ENCODE assay signal across 18 cellular contexts in genomic region chr18:48778344-48779011, GRCh38.
DNase-seq lines count a peak whose midpoint lies in the region; ATAC-seq and TF ChIP-seq lines count a peak whose summit lies in the region.
"Had no signal": no experiment of that assay in that cellular context is flagged by ENCODE, and none has a peak within 500 bp of the region (broad histone marks: within the 10 kb centered on the region; RNA-seq: fewer than 3 reads in every experiment).

No MANE protein-coding gene starts in this region.

- no peaks in the 10 kb centered on the region for H3K27me3 Mint-ChIP-seq in naive thymus-derived CD4-positive, alpha-beta T cell
- H3K27me3 Mint-ChIP-seq: activated CD4-positive, alpha-beta T cell treated with anti-CD3 and anti-CD28 coated beads, Interleukin-2, amount 10 ng/mL, durations not matched to agents 7 days and 5 days had no signal

- H3K4me3 ChIP-seq in BLaER1 = peak overlapping the region; percentile 6; the same call in 1 of the 2 replicates
- H3K4me3 ChIP-seq in coronary artery = no peak overlapping the region
- H3K4me3 ChIP-seq in neuronal stem cell (ENCODE audit: low read length in 2 of 2) = no peak overlapping the region
- H3K4me3 ChIP-seq in naive thymus-derived CD4-positive, alpha-beta T cell (ENCODE audit: low read length) = no peak overlapping the region
- H3K4me3 ChIP-seq: adrenal gland, sigmoid colon had no signal

- H3K27ac Mint-ChIP-seq in naive thymus-derived CD4-positive, alpha-beta T cell = peak overlapping the region in 1 of 9 donors; percentile 41
- H3K27ac Mint-ChIP-seq: activated CD4-positive, alpha-beta T cell treated with anti-CD3 and anti-CD28 coated beads, Interleukin-2, amount 10 ng/mL, durations not matched to agents 7 days and 5 days; CD14-positive monocyte had no signal

- H3K4me1 ChIP-seq in BLaER1 (peaks cover 84% of the 10 kb centered on the region), neuronal stem cell (ENCODE audit: control insufficient read depth in 2 of 2, insufficient read depth in 1 of 2, low read depth in 1 of 2, low read length in 2 of 2) (peaks cover 16 to 40% of the 10 kb centered on the region in 2 donors)
- peaks cover 4 to 8% of the 10 kb centered on the region in 2 donors for H3K4me1 ChIP-seq in naive thymus-derived CD4-positive, alpha-beta T cell (ENCODE audit: control insufficient read depth in 2 of 2, insufficient read depth in 2 of 2, low read length in 2 of 2)

- TF ChIP-seq CTCF in coronary artery (IDR thresholded peaks at IDR 0.05) = no peak

- peak; percentile 65 for ATAC-seq in GM19351 (IDR thresholded peaks at IDR 0.05; ENCODE audit: unreplicated experiment)
- ATAC-seq in naive thymus-derived CD4-positive, alpha-beta T cell = no peak

- DNase-seq in coronary artery (ENCODE audit: low spot score) (no peak), neuronal stem cell (ENCODE audit: low spot score) (no peak), HuH-7.5 (ENCODE audit: low spot score) (no peak), NOMO-1 (lab: John Stamatoyannopoulos, UW; ENCODE audit: unreplicated experiment in 2 of 2) (no peak)
- no peak for DNase-seq in naive thymus-derived CD4-positive, alpha-beta T cell
- DNase-seq in activated naive CD4-positive, alpha-beta T cell treated with Interleukin-2 at 50 U/mL for 16 hours = no peak
- DNase-seq: ACHN; activated CD4-positive, alpha-beta T cell treated with anti-CD3 and anti-CD28 coated beads, Interleukin-2, amount 10 ng/mL, durations not matched to agents 7 days and 5 days; adrenal gland; DMS 273 treated with DMSO at 0.1 percent for 48 hours; erythroblast; NCI-H1048; NCI-H2029 treated with DMSO at 0.1 percent for 48 hours; NCI-H510A; sigmoid colon had no signal

- H3K14ac ChIP-seq in neuronal stem cell (ENCODE audit: low read length) = no peak overlapping the region

- no peak overlapping the region for H4K91ac ChIP-seq in neuronal stem cell (ENCODE audit: low read depth, low read length, poor library complexity)

- POLR2A ChIA-PET in naive thymus-derived CD4-positive, alpha-beta T cell (lab: Charles Lee) = interaction anchor here (0.6 kb wide), 1 partner anchor 67 kb away, joined by 3 read pairs; no protein-coding TSS in a partner anchor

- H3K36me3 ChIP-seq in BLaER1 (peaks cover 3% of the 10 kb centered on the region; the same call in 1 of the 2 replicates), neuronal stem cell (replicated peaks in 1 of 2; ENCODE audit: control insufficient read depth in 2 of 2, insufficient read depth in 2 of 2, low read length in 2 of 2) (no peaks in the 10 kb centered on the region)
- H3K36me3 ChIP-seq in naive thymus-derived CD4-positive, alpha-beta T cell (ENCODE audit: control insufficient read depth in 2 of 3, insufficient read depth in 3 of 3, low read length in 3 of 3) = no peaks in the 10 kb centered on the region
- H3K36me3 ChIP-seq: adrenal gland, sigmoid colon had no signal

- intact Hi-C loops in naive thymus-derived CD4-positive, alpha-beta T cell (cut with micrococcal nuclease) = loop anchor here (5.0 to 10.0 kb wide), 5 partner anchors 54 to 459 kb away; no protein-coding TSS in a partner anchor

- H3K9me3 Mint-ChIP-seq in naive thymus-derived CD4-positive, alpha-beta T cell = no peaks in the 10 kb centered on the region
- H3K9me3 Mint-ChIP-seq: activated CD4-positive, alpha-beta T cell treated with anti-CD3 and anti-CD28 coated beads, Interleukin-2, amount 10 ng/mL, durations not matched to agents 7 days and 5 days; CD14-positive monocyte had no signal

- peak overlapping the region; percentile 71 for H3K9ac ChIP-seq in BLaER1
- no peak overlapping the region for H3K9ac ChIP-seq in neuronal stem cell (ENCODE audit: low read depth, low read length, poor library complexity)

- CTCF ChIA-PET in naive thymus-derived CD4-positive, alpha-beta T cell (lab: Charles Lee) = interaction anchor here (0.9 kb wide), 1 partner anchor 135 kb away, joined by 3 read pairs; no protein-coding TSS in a partner anchor

- no peak overlapping the region for H3K4ac ChIP-seq in neuronal stem cell (ENCODE audit: low read length)

- peaks cover 2% of the 10 kb centered on the region for H3K79me1 ChIP-seq in neuronal stem cell (ENCODE audit: low read depth, low read length)

- H3K27me3 ChIP-seq in BLaER1 (no peaks in the 10 kb centered on the region), neuronal stem cell (ENCODE audit: control insufficient read depth in 3 of 3, insufficient read depth in 3 of 3, low read depth in 1 of 3, low read length in 3 of 3) (no peaks in the 10 kb centered on the region)
- H3K27me3 ChIP-seq in naive thymus-derived CD4-positive, alpha-beta T cell (ENCODE audit: control insufficient read depth in 2 of 2, insufficient read depth in 2 of 2, low read length in 2 of 2) = no peaks in the 10 kb centered on the region
- H3K27me3 ChIP-seq: adrenal gland, sigmoid colon had no signal

- no peak overlapping the region for H2BK12ac ChIP-seq in neuronal stem cell (ENCODE audit: low read length)

- no CpG with 5 or more reads among the region's 13 CpGs for WGBS in neuronal stem cell (ENCODE audit: extremely low coverage in 2 of 2, insufficient read length in 2 of 2, insufficient replicate concordance in 1 of 2), 2 donors

- no peak overlapping the region for H2BK120ac ChIP-seq in neuronal stem cell (ENCODE audit: low read depth, low read length)

- H2BK5ac ChIP-seq in neuronal stem cell (ENCODE audit: low read length) = no peak overlapping the region

- peak overlapping the region; percentile 90 for H3K4me2 ChIP-seq in BLaER1
- H3K4me2 ChIP-seq in neuronal stem cell (ENCODE audit: insufficient read depth, low read length, poor library complexity, severe bottlenecking) = no peak overlapping the region

- H2AK5ac ChIP-seq in neuronal stem cell (ENCODE audit: low read depth, low read length) = no peak overlapping the region

- no peak overlapping the region for H3K4me3 Mint-ChIP-seq in naive thymus-derived CD4-positive, alpha-beta T cell
- H3K4me3 Mint-ChIP-seq: activated CD4-positive, alpha-beta T cell treated with anti-CD3 and anti-CD28 coated beads, Interleukin-2, amount 10 ng/mL, durations not matched to agents 7 days and 5 days; CD14-positive monocyte had no signal

- peaks cover 0 to 10% (median 5%) of the 10 kb centered on the region in 7 donors for H3K4me1 Mint-ChIP-seq in naive thymus-derived CD4-positive, alpha-beta T cell

- no peaks in the 10 kb centered on the region for H4K20me1 ChIP-seq in BLaER1

- no peak overlapping the region for H2AFZ ChIP-seq in neuronal stem cell (ENCODE audit: low read length)

- H3K9me3 ChIP-seq in BLaER1 (no peaks in the 10 kb centered on the region), neuronal stem cell (replicated peaks in 1 of 2; ENCODE audit: control insufficient read depth in 2 of 2, insufficient read depth in 1 of 2, low read depth in 1 of 2, low read length in 2 of 2) (no peaks in the 10 kb centered on the region)
- H3K9me3 ChIP-seq in naive thymus-derived CD4-positive, alpha-beta T cell (ENCODE audit: control insufficient read depth in 2 of 3, low read length in 3 of 3) = no peaks in the 10 kb centered on the region
- H3K9me3 ChIP-seq: adrenal gland, sigmoid colon had no signal

- no peak overlapping the region for H2BK15ac ChIP-seq in neuronal stem cell (ENCODE audit: low read length)

- H3K23ac ChIP-seq in neuronal stem cell (ENCODE audit: low read depth, low read length, poor library complexity) = no peak overlapping the region

- peak overlapping the region; percentile 89 for H3K27ac ChIP-seq in BLaER1
- H3K27ac ChIP-seq in coronary artery = peak overlapping the region; percentile 89 to 96
- no peak overlapping the region for H3K27ac ChIP-seq in neuronal stem cell (replicated peaks; ENCODE audit: low read length)
- H3K27ac ChIP-seq in naive thymus-derived CD4-positive, alpha-beta T cell (ENCODE audit: low read depth, low read length) = no peak overlapping the region

- H4K8ac ChIP-seq in neuronal stem cell (ENCODE audit: low read depth, low read length) = no peak overlapping the region

- H3K36me3 Mint-ChIP-seq in naive thymus-derived CD4-positive, alpha-beta T cell = no peaks in the 10 kb centered on the region

- H3K18ac ChIP-seq in neuronal stem cell (ENCODE audit: low read length) = peak overlapping the region; percentile 36

Comparison
In these comparisons a context has a peak if more than half of its experiments do, and no peak if none do; other contexts are left out.
1. H3K27ac ChIP-seq: peak in BLaER1 (single experiment) and coronary artery (2 of 2); none in neuronal stem cell (single experiment) and naive thymus-derived CD4-positive, alpha-beta T cell (single experiment).